ENCODE assay signal across 8 cellular contexts in genomic region chr16:68263559-68264127, GRCh38. TPM values are rescaled to one million over a fixed set of nuclear protein-coding genes. Genes with fewer than 3 reads are reported as not detected.
A peak's percentile ranks its signal among the peaks of the same experiment; 100 is the strongest.
DNase-seq lines count a peak whose midpoint lies in the region; ATAC-seq and TF ChIP-seq lines count a peak whose summit lies in the region.

No MANE protein-coding gene starts in this region.

- peak overlapping the region; percentile 55 for H3K4me3 ChIP-seq in kidney epithelial cell (ENCODE audit: low read depth, low read length)

- H3K36me3 ChIP-seq in kidney epithelial cell (ENCODE audit: control insufficient read depth, insufficient read depth, low read length): no peaks in the 10 kb centered on the region

- peaks cover 25% of the 10 kb centered on the region for H3K36me3 Mint-ChIP-seq in activated T-helper 2 cell treated with anti-CD3 and anti-CD28 coated beads, Interferon-gamma antibody, Interleukin-2, Interleukin-4, amounts not matched to agents 10 μg/mL and 5 μg/mL and 100 μg/mL, durations not matched to agents 14 hours and 24 hours and 36 hours (ENCODE audit: low read depth)
- H3K36me3 Mint-ChIP-seq in type B pancreatic cell: no peaks in the 10 kb centered on the region

- peak; percentile 8 for DNase-seq in Right ventricle myocardium superior
- no peak for DNase-seq in left cardiac atrium
- DNase-seq in activated T-helper 2 cell treated with anti-CD3 and anti-CD28 coated beads, Interferon-gamma antibody, Interleukin-2, Interleukin-4, amounts not matched to agents 10 μg/mL and 5 μg/mL and 100 μg/mL, durations not matched to agents 14 hours and 24 hours and 36 hours (ENCODE audit: low spot score): no peak
- DNase-seq in kidney epithelial cell (ENCODE audit: low read depth): no peak
- DNase-seq in type B pancreatic cell (ENCODE audit: extremely low spot score, unreplicated experiment): no peak
- DNase-seq in effector CD8-positive, alpha-beta T cell (lab: John Stamatoyannopoulos, UW): no peak
- no peak for DNase-seq in dermis blood vessel endothelial cell

- ATAC-seq in Right ventricle myocardium superior (ENCODE audit: poor library complexity) (no peak), left cardiac atrium (no peak), HG03159 (IDR thresholded peaks at IDR 0.05; ENCODE audit: unreplicated experiment) (no peak)

- peak overlapping the region; percentile 89 for H3K4me3 Mint-ChIP-seq in activated T-helper 2 cell treated with anti-CD3 and anti-CD28 coated beads, Interferon-gamma antibody, Interleukin-2, Interleukin-4, amounts not matched to agents 10 μg/mL and 5 μg/mL and 100 μg/mL, durations not matched to agents 14 hours and 24 hours and 36 hours (ENCODE audit: low read depth)
- peak overlapping the region; percentile 94 for H3K4me3 Mint-ChIP-seq in type B pancreatic cell

- TF ChIP-seq CTCF in kidney epithelial cell (IDR thresholded peaks at IDR 0.05; ENCODE audit: insufficient read depth, low read length, poor library complexity, severe bottlenecking) (no peak), type B pancreatic cell (conservative IDR thresholded peaks at IDR 0.05) (no peak)

- intact Hi-C loops in Right ventricle myocardium superior (cut with DNase I): loop anchor here (2.0 to 5.0 kb wide), 2 partner anchors 49 to 65 kb away; partner anchors contain the start of genes PRMT7 and SLC7A6OS
- intact Hi-C loops in left cardiac atrium (cut with DNase I): loop anchor here (5.0 kb wide), 2 partner anchors 49 to 64 kb away; partner anchors contain the start of genes PRMT7 (in 1 of the 2) and SLC7A6OS (in 1 of the 2)
- intact Hi-C loops in activated T-helper 2 cell treated with anti-CD3 and anti-CD28 coated beads, Interferon-gamma antibody, Interleukin-2, Interleukin-4, amounts not matched to agents 10 μg/mL and 5 μg/mL and 100 μg/mL, durations not matched to agents 14 hours and 24 hours and 36 hours (cut with micrococcal nuclease): loop anchor here (1.0 kb wide), 3 partner anchors 18 to 47 kb away; partner anchors contain the start of genes PLA2G15 and SLC7A6OS

- H3K27me3 ChIP-seq in kidney epithelial cell (ENCODE audit: control insufficient read depth, insufficient read depth, low read length): no peaks in the 10 kb centered on the region

- peaks cover 30% of the 10 kb centered on the region for H3K4me1 Mint-ChIP-seq in activated T-helper 2 cell treated with anti-CD3 and anti-CD28 coated beads, Interferon-gamma antibody, Interleukin-2, Interleukin-4, amounts not matched to agents 10 μg/mL and 5 μg/mL and 100 μg/mL, durations not matched to agents 14 hours and 24 hours and 36 hours (ENCODE audit: low read depth)
- H3K4me1 Mint-ChIP-seq in type B pancreatic cell (ENCODE audit: unreplicated experiment): peaks cover 26% of the 10 kb centered on the region

- H3K27ac Mint-ChIP-seq in activated T-helper 2 cell treated with anti-CD3 and anti-CD28 coated beads, Interferon-gamma antibody, Interleukin-2, Interleukin-4, amounts not matched to agents 10 μg/mL and 5 μg/mL and 100 μg/mL, durations not matched to agents 14 hours and 24 hours and 36 hours: peak overlapping the region; percentile 96
- H3K27ac Mint-ChIP-seq in type B pancreatic cell: peak overlapping the region; percentile 94

- no peaks in the 10 kb centered on the region for H3K27me3 Mint-ChIP-seq in activated T-helper 2 cell treated with anti-CD3 and anti-CD28 coated beads, Interferon-gamma antibody, Interleukin-2, Interleukin-4, amounts not matched to agents 10 μg/mL and 5 μg/mL and 100 μg/mL, durations not matched to agents 14 hours and 24 hours and 36 hours (ENCODE audit: low read depth)
- H3K27me3 Mint-ChIP-seq in type B pancreatic cell: no peaks in the 10 kb centered on the region

- H3K9me3 Mint-ChIP-seq in activated T-helper 2 cell treated with anti-CD3 and anti-CD28 coated beads, Interferon-gamma antibody, Interleukin-2, Interleukin-4, amounts not matched to agents 10 μg/mL and 5 μg/mL and 100 μg/mL, durations not matched to agents 14 hours and 24 hours and 36 hours: no peaks in the 10 kb centered on the region
- H3K9me3 Mint-ChIP-seq in type B pancreatic cell: no peaks in the 10 kb centered on the region

RNA-seq across cellular contexts. Expression of gene SLC7A6, which starts 0.7 kb away (rescaled TPM):
- total RNA-seq in Right ventricle myocardium superior (38.7 TPM), left cardiac atrium (10 to 100 TPM; 33.0 to 51.6 TPM), kidney epithelial cell (12.1 and 29.4 TPM in 2 replicates), type B pancreatic cell (ENCODE audit: low replicate concordance) (41.1 and 47.3 TPM in 2 replicates), dermis blood vessel endothelial cell (17.4 and 31.1 TPM in 2 replicates)
- total RNA-seq in activated T-helper 2 cell treated with anti-CD3 and anti-CD28 coated beads, Interferon-gamma antibody, Interleukin-2, Interleukin-4, amounts not matched to agents 10 μg/mL and 5 μg/mL and 100 μg/mL, durations not matched to agents 14 hours and 24 hours and 36 hours: 107 and 108 TPM in 2 replicates

RNA-seq across cellular contexts. Expression of gene PLA2G15, which starts 18.5 kb away (rescaled TPM):
- total RNA-seq in Right ventricle myocardium superior (38.1 TPM), left cardiac atrium (10 to 100 TPM; 20.5 to 27.4 TPM), kidney epithelial cell (27.2 and 29.6 TPM in 2 replicates), type B pancreatic cell (ENCODE audit: low replicate concordance) (20.1 and 22.1 TPM in 2 replicates), dermis blood vessel endothelial cell (28.6 and 38.9 TPM in 2 replicates)
- 9.0 and 10.3 TPM in 2 replicates for total RNA-seq in activated T-helper 2 cell treated with anti-CD3 and anti-CD28 coated beads, Interferon-gamma antibody, Interleukin-2, Interleukin-4, amounts not matched to agents 10 μg/mL and 5 μg/mL and 100 μg/mL, durations not matched to agents 14 hours and 24 hours and 36 hours

RNA-seq across cellular contexts. Expression of gene ESRP2, which starts 27.7 kb away (rescaled TPM):
- 0.73 TPM for total RNA-seq in Right ventricle myocardium superior
- total RNA-seq in left cardiac atrium: under 1 TPM; 0.32 to 0.42 TPM
- total RNA-seq in activated T-helper 2 cell treated with anti-CD3 and anti-CD28 coated beads, Interferon-gamma antibody, Interleukin-2, Interleukin-4, amounts not matched to agents 10 μg/mL and 5 μg/mL and 100 μg/mL, durations not matched to agents 14 hours and 24 hours and 36 hours: 0.23 and 0.34 TPM in 2 replicates
- 26.9 and 42.0 TPM in 2 replicates for total RNA-seq in kidney epithelial cell
- total RNA-seq in type B pancreatic cell (ENCODE audit: low replicate concordance): 65.6 and 150 TPM in 2 replicates
- total RNA-seq in dermis blood vessel endothelial cell: 3.6 and 4.1 TPM in 2 replicates

RNA-seq across cellular contexts. Expression of gene SLC7A6OS, which starts 47.1 kb away (rescaled TPM):
- total RNA-seq in Right ventricle myocardium superior: 11.2 TPM
- 10 to 100 TPM; 10.2 to 10.7 TPM for total RNA-seq in left cardiac atrium
- total RNA-seq in activated T-helper 2 cell treated with anti-CD3 and anti-CD28 coated beads, Interferon-gamma antibody, Interleukin-2, Interleukin-4, amounts not matched to agents 10 μg/mL and 5 μg/mL and 100 μg/mL, durations not matched to agents 14 hours and 24 hours and 36 hours: 24.7 and 26.7 TPM in 2 replicates
- total RNA-seq in kidney epithelial cell: 10.4 and 14.4 TPM in 2 replicates
- 17.3 and 21.7 TPM in 2 replicates for total RNA-seq in type B pancreatic cell (ENCODE audit: low replicate concordance)
- 13.3 and 15.5 TPM in 2 replicates for total RNA-seq in dermis blood vessel endothelial cell

RNA-seq across cellular contexts. Expression of gene PRMT7, which starts 47.2 kb away (rescaled TPM):
- total RNA-seq in Right ventricle myocardium superior (28.1 TPM), left cardiac atrium (10 to 100 TPM; 24.3 to 24.9 TPM), kidney epithelial cell (37.0 and 41.8 TPM in 2 replicates), type B pancreatic cell (ENCODE audit: low replicate concordance) (39.1 and 66.9 TPM in 2 replicates), dermis blood vessel endothelial cell (50.0 and 54.4 TPM in 2 replicates)
- total RNA-seq in activated T-helper 2 cell treated with anti-CD3 and anti-CD28 coated beads, Interferon-gamma antibody, Interleukin-2, Interleukin-4, amounts not matched to agents 10 μg/mL and 5 μg/mL and 100 μg/mL, durations not matched to agents 14 hours and 24 hours and 36 hours: 80.5 and 90.7 TPM in 2 replicates
